ENCODE assay signal across 25 cellular contexts in genomic region chr22:30232716-30233218, GRCh38. TPM values are rescaled to one million over a fixed set of nuclear protein-coding genes. Genes with fewer than 3 reads are reported as not detected.
DNase-seq lines count a peak whose midpoint lies in the region; ATAC-seq, FAIRE-seq and TF ChIP-seq lines count a peak whose summit lies in the region.
"Had no signal": no experiment of that assay in that cellular context is flagged by ENCODE, and none has a peak within 500 bp of the region (broad histone marks: within the 10 kb centered on the region; RNA-seq: fewer than 3 reads in every experiment).

No MANE protein-coding gene starts in this region.

- H3K4me2 ChIP-seq in A549 = no peak overlapping the region

- intact Hi-C loops in psoas muscle (cut with DNase I) (no loop called here), left ventricle myocardium superior (cut with micrococcal nuclease) (no loop called here)

- 100% methylated on average over 1 of the region's 17 CpGs for WGBS in A549 (ENCODE audit: missing lambda C conversion rate)
- 28 to 33% (median 31%) methylated on average over 11 to 17 of the region's 17 CpGs for WGBS in psoas muscle, 3 donors

- H3K4me1 ChIP-seq in A549 = peaks cover 70% of the 10 kb centered on the region
- no peaks in the 10 kb centered on the region for H3K4me1 ChIP-seq in psoas muscle
- H3K4me1 ChIP-seq: BE2C had no signal

- TF ChIP-seq RAD21 in A549 (conservative IDR thresholded peaks at IDR 0.05 in 1 of 2, IDR thresholded peaks at IDR 0.05 in 1 of 2) = no peak

- in situ Hi-C loops in astrocyte of the spinal cord (cut with HindIII; ENCODE audit: low sequenced_read_pairs) = no loop called here

- no peak for TF ChIP-seq EP300 in A549 (IDR thresholded peaks at IDR 0.05)

- H3K27ac ChIP-seq in A549 = peak overlapping the region; percentile 99 to 100
- no peak overlapping the region for H3K27ac ChIP-seq in psoas muscle

- no peak for TF ChIP-seq POLR2A in A549 (IDR thresholded peaks at IDR 0.05; ENCODE audit: low read length)

- TF ChIP-seq CTCF in A549 (IDR thresholded peaks at IDR 0.05) (no peak), astrocyte of the spinal cord (IDR thresholded peaks at IDR 0.05; ENCODE audit: low read depth, low read length) (no peak), psoas muscle (IDR thresholded peaks at IDR 0.05) (no peak)

- H3K4me3 ChIP-seq in A549 (no peak overlapping the region), astrocyte of the spinal cord (ENCODE audit: low read depth, low read length) (no peak overlapping the region), psoas muscle (no peak overlapping the region)
- H3K4me3 ChIP-seq: HAP-1, MG63 had no signal

- DNase-seq in A549 (ENCODE audit: low read depth in 1 of 2, low spot score in 1 of 2) = no peak
- DNase-seq in HK-2 (ENCODE audit: unreplicated experiment) = peak; percentile 31
- DNase-seq in astrocyte of the spinal cord (ENCODE audit: low read depth, low spot score) = peak; percentile 73
- DNase-seq in left kidney (ENCODE audit: low read depth, low spot score) = peak; percentile 38
- no peak for DNase-seq in psoas muscle
- no peak for DNase-seq in left ventricle myocardium superior
- DNase-seq in activated CD8-positive, alpha-beta memory T cell treated with anti-CD3 and anti-CD28 coated beads for 24 hours = no peak
- no peak for DNase-seq in CD1c-positive myeloid dendritic cell (ENCODE audit: extremely low spot score)
- DNase-seq: 8988T; BE2C; Calu3; CD8-positive, alpha-beta T cell; Karpas-422; MG63; NCI-H1092 treated with DMSO at 0.1 percent for 48 hours; NCI-H146; NCI-H2081 treated with DMSO at 0.1 percent for 48 hours; NCI-H446 treated with DMSO at 0.1 percent for 48 hours; NCI-H69; Right ventricle myocardium superior had no signal

- no peaks in the 10 kb centered on the region for H3K36me3 ChIP-seq in psoas muscle (ENCODE audit: insufficient read depth in 1 of 2, low read depth in 1 of 2)
- H3K36me3 ChIP-seq: BE2C, HAP-1, MG63 had no signal

- ATAC-seq in A549 (no peak), psoas muscle (no peak), left ventricle myocardium superior (no peak)
- ATAC-seq: CD8-positive, alpha-beta T cell had no signal

- H3K27me3 ChIP-seq in psoas muscle (ENCODE audit: insufficient read depth in 3 of 3, low read length in 2 of 3) = peaks cover 0 to 36% (median 6%) of the 10 kb centered on the region in 3 donors
- H3K27me3 ChIP-seq: BE2C, MG63 had no signal

- POLR2A ChIA-PET in A549 (lab: Yijun Ruan, JAX) = no interaction called here

- H3K9me3 ChIP-seq in A549 (no peaks in the 10 kb centered on the region), psoas muscle (no peaks in the 10 kb centered on the region)
- H3K9me3 ChIP-seq: BE2C, HAP-1, MG63 had no signal

- FAIRE-seq in A549 (lab: Jason Lieb, UNC) = no peak
- FAIRE-seq: GM12892, HTR-8/SVneo, RCC 7860 had no signal

- CTCF ChIA-PET in A549 (lab: Yijun Ruan, JAX) = interaction anchor here (1.3 to 1.5 kb wide), 3 partner anchors 9 to 23 kb away, joined by 4 to 6 read pairs (median 4); no protein-coding TSS in a partner anchor

TF ChIP-seq in A549, 52 proteins besides CTCF, POLR2A, EP300 and RAD21:
- TF ChIP-seq ZFP36 (IDR thresholded peaks at IDR 0.05; ENCODE audit: borderline replicate concordance, partially characterized antibody) (no peak), CHD2 (IDR thresholded peaks at IDR 0.05; ENCODE audit: low read length, partially characterized antibody) (no peak)
- TF ChIP-seq, protein P1, sequence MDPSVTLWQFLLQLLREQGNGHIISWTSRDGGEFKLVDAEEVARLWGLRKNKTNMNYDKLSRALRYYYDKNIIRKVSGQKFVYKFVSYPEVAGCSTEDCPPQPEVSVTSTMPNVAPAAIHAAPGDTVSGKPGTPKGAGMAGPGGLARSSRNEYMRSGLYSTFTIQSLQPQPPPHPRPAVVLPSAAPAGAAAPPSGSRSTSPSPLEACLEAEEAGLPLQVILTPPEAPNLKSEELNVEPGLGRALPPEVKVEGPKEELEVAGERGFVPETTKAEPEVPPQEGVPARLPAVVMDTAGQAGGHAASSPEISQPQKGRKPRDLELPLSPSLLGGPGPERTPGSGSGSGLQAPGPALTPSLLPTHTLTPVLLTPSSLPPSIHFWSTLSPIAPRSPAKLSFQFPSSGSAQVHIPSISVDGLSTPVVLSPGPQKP (IDR thresholded peaks at IDR 0.05; ENCODE audit: low read depth, low read length) = no peak

RNA-seq across cellular contexts. Expression of gene LIF, which starts 13.8 kb away (rescaled TPM):
- 54.5 and 64.7 TPM in 2 replicates for polyA plus RNA-seq in A549 (2011; rRNA removed)
- polyA plus RNA-seq in A549 (2012; cell fraction: cytosol; rRNA removed) = 53.0 and 70.6 TPM in 2 replicates
- polyA plus RNA-seq in A549 (2012; cell fraction: nucleus; rRNA removed) = 279 and 384 TPM in 2 replicates
- polyA plus RNA-seq in A549 (2017; fragmentation: RNase III; extraction: RNeasy Plus Mini Kit Qiagen cat#74134 plus additional on column Dnase treatment) = 40.7 to 49.3 TPM (median 44.3 TPM) in 3 replicates
- 62.7 and 126 TPM in 2 replicates for polyA minus RNA-seq in A549 (2011; rRNA and poly(A)+ RNA removed)
- under 1 TPM in 3 of 4 donors, not detected in 1; 0.27 to 0.54 (median 0.38) TPM for total RNA-seq in psoas muscle
- polyA plus RNA-seq in psoas muscle = 10 to 100 TPM in 1 of 3 donors, under 1 TPM in 2; 0.10 to 21.4 (median 0.14) TPM
- 0.64 TPM for total RNA-seq in left ventricle myocardium superior
- polyA plus RNA-seq: IgD-negative memory B cell had no signal

RNA-seq across cellular contexts. Expression of gene OSM, which starts 33.9 kb away (rescaled TPM):
- not detected in 2 replicates for polyA plus RNA-seq in A549 (2011; rRNA removed)
- polyA plus RNA-seq in A549 (2012; cell fraction: cytosol; rRNA removed) = 0.03 and 0.09 TPM in 2 replicates
- 0.47 and 0.49 TPM in 2 replicates for polyA plus RNA-seq in A549 (2012; cell fraction: nucleus; rRNA removed)
- not detected in 3 replicates for polyA plus RNA-seq in A549 (2017; fragmentation: RNase III; extraction: RNeasy Plus Mini Kit Qiagen cat#74134 plus additional on column Dnase treatment)
- not detected in 2 replicates for polyA minus RNA-seq in A549 (2011; rRNA and poly(A)+ RNA removed)
- under 1 TPM in 2 of 4 donors, not detected in 2; 0.38 to 0.39 TPM for total RNA-seq in psoas muscle
- polyA plus RNA-seq in psoas muscle = under 1 TPM in 2 of 3 donors, not detected in 1; 0.08 TPM
- not detected for total RNA-seq in left ventricle myocardium superior
- total RNA-seq: Calu3 had no signal

RNA-seq across cellular contexts. Expression of gene CASTOR1, which starts 56.5 kb away (rescaled TPM):
- polyA plus RNA-seq in A549 (2011; rRNA removed) (11.3 and 12.2 TPM in 2 replicates), A549 (2017; fragmentation: RNase III; extraction: RNeasy Plus Mini Kit Qiagen cat#74134 plus additional on column Dnase treatment) (4.7 to 6.6 TPM (median 5.5 TPM) in 3 replicates), psoas muscle (1 to 10 TPM; 1.9 to 5.1 (median 2.9) TPM)
- 15.9 and 17.8 TPM in 2 replicates for polyA plus RNA-seq in A549 (2012; cell fraction: cytosol; rRNA removed)
- polyA plus RNA-seq in A549 (2012; cell fraction: nucleus; rRNA removed) = 32.2 and 52.9 TPM in 2 replicates
- 6.0 and 9.2 TPM in 2 replicates for polyA minus RNA-seq in A549 (2011; rRNA and poly(A)+ RNA removed)
- total RNA-seq in psoas muscle (1 to 10 TPM in 3 of 4 donors, under 1 TPM in 1; 0.44 to 4.8 (median 2.2) TPM), left ventricle myocardium superior (7.6 TPM)

Comparison
In these comparisons a context has a peak if more than half of its experiments do, and no peak if none do; other contexts are left out.
1. DNase-seq: peak in HK-2 (single experiment), astrocyte of the spinal cord (single experiment) and left kidney (single experiment); none in A549 (0 of 2), psoas muscle (0 of 2), left ventricle myocardium superior (single experiment), activated CD8-positive, alpha-beta memory T cell treated with anti-CD3 and anti-CD28 coated beads for 24 hours (single experiment) and CD1c-positive myeloid dendritic cell (single experiment).